ENCODE assay signal across 8 cellular contexts in the genomic region with DNA sequence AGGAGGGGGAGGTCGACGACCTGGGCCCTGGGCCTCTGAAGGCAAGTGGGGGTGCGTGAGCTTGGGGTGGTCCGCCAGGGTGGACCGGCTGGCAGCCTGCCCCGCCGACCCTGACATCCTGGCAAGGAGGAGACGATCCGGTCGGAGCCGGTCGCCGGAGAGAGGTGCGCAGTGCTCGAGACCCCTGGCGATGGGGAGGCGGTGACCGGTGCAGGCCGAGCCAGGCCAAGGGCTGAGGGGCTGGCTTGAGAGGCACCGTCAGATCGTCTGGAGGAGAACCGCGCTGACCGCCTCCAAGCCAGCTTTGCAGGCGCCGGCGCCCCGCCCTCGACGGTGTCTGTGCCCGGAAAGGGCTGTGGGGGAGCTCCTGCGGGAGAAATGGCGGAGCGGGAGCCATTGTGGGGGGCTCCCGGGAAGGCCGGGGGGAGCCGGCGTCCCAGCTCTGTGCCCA. TPM values are rescaled to one million over a fixed set of nuclear protein-coding genes. Genes with fewer than 3 reads are reported as not detected.
DNase-seq lines count a peak whose midpoint lies in the region; ATAC-seq and TF ChIP-seq lines count a peak whose summit lies in the region.

No MANE protein-coding gene starts in this region.

- H3K4me3 ChIP-seq in fibroblast of pulmonary artery (replicated peaks; ENCODE audit: low read depth, low read length) (peak overlapping the region; percentile 61), neural progenitor cell (peak overlapping the region; percentile 63)

- H3K27me3 ChIP-seq in neural progenitor cell, result no peaks in the 10 kb centered on the region

- no peaks in the 10 kb centered on the region for H3K4me1 ChIP-seq in neural progenitor cell

- H4K20me1 ChIP-seq in neural progenitor cell (ENCODE audit: low read depth), result no peaks in the 10 kb centered on the region

- H3K36me3 ChIP-seq in neural progenitor cell, result no peaks in the 10 kb centered on the region

- H3K9ac ChIP-seq in neural progenitor cell, result peak overlapping the region; percentile 71

- peaks cover 3% of the 10 kb centered on the region for H3K4me1 Mint-ChIP-seq in neural progenitor cell

- no peak overlapping the region for H3K27ac Mint-ChIP-seq in neural progenitor cell

- ATAC-seq in GM19438 (IDR thresholded peaks at IDR 0.05; ENCODE audit: low read depth, unreplicated experiment) (peak; percentile 62), GM19351 (IDR thresholded peaks at IDR 0.05; ENCODE audit: unreplicated experiment) (no peak)

- peak overlapping the region; percentile 86 for H3K4me3 Mint-ChIP-seq in neural progenitor cell

- peak overlapping the region; percentile 80 for H3K4me2 ChIP-seq in neural progenitor cell

- H3F3A ChIP-seq in neural progenitor cell (ENCODE audit: low read depth), result no peaks in the 10 kb centered on the region

- DNase-seq in activated CD8-positive, alpha-beta memory T cell treated with anti-CD3 and anti-CD28 coated beads for 24 hours, result peak; percentile 64
- DNase-seq in fibroblast of pulmonary artery (ENCODE audit: low read depth), result peak; percentile 16
- DNase-seq in neural progenitor cell (ENCODE audit: low spot score), result peak; percentile 57
- DNase-seq in NCI-H2196 (lab: John Stamatoyannopoulos, UW; ENCODE audit: unreplicated experiment), result no peak
- no peak for DNase-seq in KBM-7
- DNase-seq in D341Med (ENCODE audit: low spot score), result no peak

- peak overlapping the region; percentile 79 for H2AFZ ChIP-seq in neural progenitor cell (replicated peaks)

- in situ Hi-C loops in KBM-7 (cut with MboI; ENCODE audit: low pct_unique_long_range_greater_than_20kb, low sequenced_read_pairs), result no loop called here

- H3K27me3 Mint-ChIP-seq in neural progenitor cell (ENCODE audit: insufficient read depth, low read depth), result peaks cover 2% of the 10 kb centered on the region

- no peaks in the 10 kb centered on the region for H3K9me3 ChIP-seq in neural progenitor cell (ENCODE audit: low read depth)

- H3K27ac ChIP-seq in neural progenitor cell, result no peak overlapping the region

- no peaks in the 10 kb centered on the region for H3K36me3 Mint-ChIP-seq in neural progenitor cell

- peaks cover 19% of the 10 kb centered on the region for H3K79me2 ChIP-seq in neural progenitor cell (ENCODE audit: low read depth)

- TF ChIP-seq CTCF in fibroblast of pulmonary artery (IDR thresholded peaks at IDR 0.05; ENCODE audit: low read length, missing control alignments) (no peak), neural progenitor cell (IDR thresholded peaks at IDR 0.05) (no peak)

- H3K9me3 Mint-ChIP-seq in neural progenitor cell, result peaks cover 3% of the 10 kb centered on the region

RNA-seq across cellular contexts. Expression of a gene that starts 25.6 kb away (rescaled TPM):
- 20.0 and 20.3 TPM in 2 replicates for total RNA-seq in neural progenitor cell (ENCODE audit: low replicate concordance)

RNA-seq across cellular contexts. Expression of a gene that starts 33.9 kb away (rescaled TPM):
- 39.0 and 44.0 TPM in 2 replicates for total RNA-seq in neural progenitor cell (ENCODE audit: low replicate concordance)

Comparison
In these comparisons a context has a peak if more than half of its experiments do, and no peak if none do; other contexts are left out.
1. DNase-seq: peak in activated CD8-positive, alpha-beta memory T cell treated with anti-CD3 and anti-CD28 coated beads for 24 hours (single experiment), fibroblast of pulmonary artery (single experiment) and neural progenitor cell (single experiment); none in NCI-H2196 (single experiment), KBM-7 (single experiment) and D341Med (single experiment).